ENCODE assay signal across 13 cellular contexts in the genomic region with DNA sequence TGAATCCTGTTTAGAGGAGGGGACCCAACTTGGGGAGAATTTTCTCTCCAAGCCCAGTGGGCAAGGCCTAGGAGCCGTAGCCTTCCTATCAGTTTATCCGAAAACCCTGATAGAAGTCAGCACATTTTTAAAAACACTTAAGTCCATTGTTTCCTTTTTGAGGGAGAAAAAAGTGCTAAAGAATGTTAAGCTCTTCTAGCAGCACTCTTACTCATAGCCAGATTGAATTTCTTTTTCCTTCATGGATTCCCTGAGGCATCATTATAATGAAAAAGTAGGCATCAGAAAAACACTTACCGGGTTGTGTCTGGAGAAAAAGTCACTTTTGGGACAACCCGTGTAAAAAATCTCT.
DNase-seq lines count a peak whose midpoint lies in the region; ATAC-seq and TF ChIP-seq lines count a peak whose summit lies in the region.
"Had no signal": no experiment of that assay in that cellular context is flagged by ENCODE, and none has a peak within 500 bp of the region (broad histone marks: within the 10 kb centered on the region; RNA-seq: fewer than 3 reads in every experiment).

No MANE protein-coding gene starts in this region.

- TF ChIP-seq CTCF in BJ (IDR thresholded peaks at IDR 0.05; ENCODE audit: insufficient read depth, low read depth, low read length) (no peak), SK-N-SH (IDR thresholded peaks at IDR 0.05) (no peak)

- peak overlapping the region; percentile 58; the same call in 1 of the 2 replicates for H2AFZ ChIP-seq in SK-N-SH (ENCODE audit: low read depth)
- no peak overlapping the region for H2AFZ ChIP-seq in trophoblast cell (ENCODE audit: insufficient read depth, low read length, poor library complexity)

- peak overlapping the region; percentile 36 for H2BK120ac ChIP-seq in trophoblast cell (ENCODE audit: insufficient read depth, low read length, poor library complexity)

- H2BK5ac ChIP-seq in trophoblast cell (ENCODE audit: low read depth, low read length, poor library complexity): peak overlapping the region; percentile 14

- H3K9me3 ChIP-seq in SK-N-SH (no peaks in the 10 kb centered on the region), trophoblast cell (ENCODE audit: insufficient read depth, low read depth, low read length) (no peaks in the 10 kb centered on the region), MG63 (no peaks in the 10 kb centered on the region; the same call in 1 of the 2 replicates)
- H3K9me3 ChIP-seq: testis had no signal

- H2AK5ac ChIP-seq in trophoblast cell (ENCODE audit: low read length): no peak overlapping the region

- no peak overlapping the region for H3K4me3 ChIP-seq in BJ (ENCODE audit: low read depth, low read length)
- H3K4me3 ChIP-seq in SK-N-SH (ENCODE audit: low read depth in 2 of 2, low read length in 1 of 2): no peak overlapping the region
- H3K4me3 ChIP-seq in trophoblast cell (ENCODE audit: low read depth, low read length): no peak overlapping the region
- no peak overlapping the region for H3K4me3 ChIP-seq in MG63
- H3K4me3 ChIP-seq: testis had no signal

- no peak overlapping the region for H3K4ac ChIP-seq in trophoblast cell (ENCODE audit: low read depth, low read length)

- H3K4me2 ChIP-seq in SK-N-SH (peak overlapping the region; percentile 27), trophoblast cell (ENCODE audit: low read length) (no peak overlapping the region)

- H3K18ac ChIP-seq in trophoblast cell (ENCODE audit: low read length): no peak overlapping the region

- no peaks in the 10 kb centered on the region for H4K20me1 ChIP-seq in SK-N-SH (ENCODE audit: insufficient read depth)

- H3K79me2 ChIP-seq in SK-N-SH (ENCODE audit: insufficient read depth) (no peaks in the 10 kb centered on the region), trophoblast cell (ENCODE audit: control insufficient read depth, insufficient read depth, low read length, poor library complexity) (no peaks in the 10 kb centered on the region)

- peak overlapping the region; percentile 39 for H4K91ac ChIP-seq in trophoblast cell (ENCODE audit: low read depth, low read length)

- H3K4me1 ChIP-seq in SK-N-SH (ENCODE audit: control insufficient read depth in 1 of 2, insufficient read depth in 2 of 2, low read depth in 1 of 2, low read length in 1 of 2): peaks cover 2 to 40% of the 10 kb centered on the region in 2 experiments; a peak in 3 of 4 replicates
- H3K4me1 ChIP-seq in trophoblast cell (ENCODE audit: control insufficient read depth in 1 of 2, insufficient read depth in 2 of 2, low read length in 2 of 2): peaks cover 3% of the 10 kb centered on the region in 2 experiments

- POLR2A ChIA-PET in BJ (lab: Charles Lee): no interaction called here
- POLR2A ChIA-PET in SK-N-SH (lab: Yijun Ruan, JAX): no interaction called here

- H3F3A ChIP-seq in SK-N-SH (replicated peaks; ENCODE audit: insufficient read depth): peaks cover 59% of the 10 kb centered on the region

- H3K27me3 ChIP-seq in BJ (ENCODE audit: control insufficient read depth, insufficient read depth, low read length): no peaks in the 10 kb centered on the region
- no peaks in the 10 kb centered on the region for H3K27me3 ChIP-seq in SK-N-SH (ENCODE audit: insufficient read depth)
- no peaks in the 10 kb centered on the region for H3K27me3 ChIP-seq in trophoblast cell (ENCODE audit: insufficient read depth, low read length)
- H3K27me3 ChIP-seq in MG63: no peaks in the 10 kb centered on the region
- H3K27me3 ChIP-seq: testis had no signal

- H3K27ac ChIP-seq in SK-N-SH (ENCODE audit: low read depth in 2 of 2, low read length in 1 of 2) (peak overlapping the region; percentile 41 to 92; a peak in 3 of 4 replicates), trophoblast cell (ENCODE audit: low read depth, low read length) (peak overlapping the region; percentile 68)

- peak overlapping the region; percentile 51 for H2BK12ac ChIP-seq in trophoblast cell (ENCODE audit: low read length)

- H3K36me3 ChIP-seq in BJ (ENCODE audit: control insufficient read depth, insufficient read depth, low read length): no peaks in the 10 kb centered on the region
- no peaks in the 10 kb centered on the region for H3K36me3 ChIP-seq in SK-N-SH (replicated peaks in 1 of 2; ENCODE audit: control insufficient read depth in 1 of 2, insufficient read depth in 2 of 2, low read length in 1 of 2)
- H3K36me3 ChIP-seq in trophoblast cell (ENCODE audit: control insufficient read depth in 1 of 2, insufficient read depth in 2 of 2, low read length in 2 of 2): no peaks in the 10 kb centered on the region
- H3K36me3 ChIP-seq in MG63: no peaks in the 10 kb centered on the region

- no peak for TF ChIP-seq EP300 in SK-N-SH (IDR thresholded peaks at IDR 0.05; ENCODE audit: borderline replicate concordance in 1 of 2, low read depth in 1 of 2, low read length in 1 of 2)

- no peak for ATAC-seq in GM21825 (IDR thresholded peaks at IDR 0.05; ENCODE audit: unreplicated experiment)

- peak overlapping the region; percentile 28; the same call in 1 of the 2 replicates for H3K9ac ChIP-seq in SK-N-SH
- no peak overlapping the region for H3K9ac ChIP-seq in trophoblast cell (ENCODE audit: low read length)

- no peak overlapping the region for H3K23ac ChIP-seq in trophoblast cell (ENCODE audit: low read length)

- peaks cover 8% of the 10 kb centered on the region for H3K79me1 ChIP-seq in trophoblast cell (ENCODE audit: low read length)

- DNase-seq in BJ (ENCODE audit: low read depth) (peak; percentile 31), SK-N-SH (no peak), fibroblast of peridontal ligament (ENCODE audit: extremely low read depth) (peak; percentile 93), trophoblast cell (no peak), MG63 (no peak), C1 segment of cervical spinal cord (lab: John Stamatoyannopoulos, UW) (no peak), NCI-H1417 treated with DMSO at 0.1 percent for 48 hours (lab: John Stamatoyannopoulos, UW) (no peak)
- DNase-seq: activated naive CD8-positive, alpha-beta T cell treated with anti-CD3 and anti-CD28 coated beads, Interleukin-2, amount 10 ng/mL, durations not matched to agents 7 days and 5 days; Calu3; erythroblast; T-helper 9 cell had no signal

- H3K9me2 ChIP-seq in SK-N-SH: no peaks in the 10 kb centered on the region

- CTCF ChIA-PET in BJ (lab: Yijun Ruan, JAX) (no interaction called here), SK-N-SH (lab: Yijun Ruan, JAX) (interaction anchor here (0.6 kb wide), 1 partner anchor 184 kb away, joined by 3 read pairs; no protein-coding TSS in a partner anchor)

- 47% methylated on average over 4 of the region's 4 CpGs for WGBS in SK-N-SH (ENCODE audit: low lambda C conversion rate)
- WGBS in trophoblast cell (ENCODE audit: extremely low coverage, insufficient coverage, insufficient read length): no CpG with 5 or more reads among the region's 4 CpGs

- H4K12ac ChIP-seq in trophoblast cell (ENCODE audit: low read depth, low read length): no peak overlapping the region

- H3K14ac ChIP-seq in trophoblast cell (ENCODE audit: low read length): peak overlapping the region; percentile 13

- no peak overlapping the region for H4K8ac ChIP-seq in trophoblast cell (ENCODE audit: low read depth, low read length)

- TF ChIP-seq RAD21 in SK-N-SH (IDR thresholded peaks at IDR 0.05; ENCODE audit: low read length): no peak

TF ChIP-seq in SK-N-SH, 30 proteins besides CTCF, POLR2A, EP300 and RAD21 (continues in another document):
- 0 out of 2 replicates have a peak, but pooled peaks have one; percentile 22 for TF ChIP-seq JUND (IDR thresholded peaks at IDR 0.05)
- no peak for TF ChIP-seq NRF1 (IDR thresholded peaks at IDR 0.05; ENCODE audit: low read depth, low read length)
- no peak for TF ChIP-seq RFX5 (IDR thresholded peaks at IDR 0.05; ENCODE audit: low read length)
- TF ChIP-seq, protein P1, sequence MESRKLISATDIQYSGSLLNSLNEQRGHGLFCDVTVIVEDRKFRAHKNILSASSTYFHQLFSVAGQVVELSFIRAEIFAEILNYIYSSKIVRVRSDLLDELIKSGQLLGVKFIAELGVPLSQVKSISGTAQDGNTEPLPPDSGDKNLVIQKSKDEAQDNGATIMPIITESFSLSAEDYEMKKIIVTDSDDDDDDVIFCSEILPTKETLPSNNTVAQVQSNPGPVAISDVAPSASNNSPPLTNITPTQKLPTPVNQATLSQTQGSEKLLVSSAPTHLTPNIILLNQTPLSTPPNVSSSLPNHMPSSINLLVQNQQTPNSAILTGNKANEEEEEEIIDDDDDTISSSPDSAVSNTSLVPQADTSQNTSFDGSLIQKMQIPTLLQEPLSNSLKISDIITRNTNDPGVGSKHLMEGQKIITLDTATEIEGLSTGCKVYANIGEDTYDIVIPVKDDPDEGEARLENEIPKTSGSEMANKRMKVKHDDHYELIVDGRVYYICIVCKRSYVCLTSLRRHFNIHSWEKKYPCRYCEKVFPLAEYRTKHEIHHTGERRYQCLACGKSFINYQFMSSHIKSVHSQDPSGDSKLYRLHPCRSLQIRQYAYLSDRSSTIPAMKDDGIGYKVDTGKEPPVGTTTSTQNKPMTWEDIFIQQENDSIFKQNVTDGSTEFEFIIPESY (IDR thresholded peaks at IDR 0.05; ENCODE audit: borderline replicate concordance, low read depth): no peak
- TF ChIP-seq RCOR1 (IDR thresholded peaks at IDR 0.05; ENCODE audit: low read length): no peak
- TF ChIP-seq TCF12 (IDR thresholded peaks at IDR 0.05): peak; percentile 24
- TF ChIP-seq PBX3 (IDR thresholded peaks at IDR 0.05): no peak
- no peak for TF ChIP-seq GATA2 (CRISPR knock-in tag; IDR thresholded peaks at IDR 0.05)
- TF ChIP-seq MAX (IDR thresholded peaks at IDR 0.05; ENCODE audit: low read depth): no peak
- no peak for TF ChIP-seq POLR2AphosphoS5 (IDR thresholded peaks at IDR 0.05; ENCODE audit: low read depth, low read length)
- TF ChIP-seq EZH2phosphoT487 (IDR thresholded peaks at IDR 0.05; ENCODE audit: borderline replicate concordance, low read depth): no peak
- no peak; the same call in 1 of the 2 replicates for TF ChIP-seq SMC3 (IDR thresholded peaks at IDR 0.05; ENCODE audit: low read depth, low read length)
- no peak for TF ChIP-seq RXRA (IDR thresholded peaks at IDR 0.05; ENCODE audit: borderline replicate concordance, low read depth)

Comparison
In these comparisons a context has a peak if more than half of its experiments do, and no peak if none do; other contexts are left out.
1. DNase-seq: peak in BJ (single experiment) and fibroblast of peridontal ligament (single experiment); none in SK-N-SH (single experiment), trophoblast cell (0 of 2), MG63 (single experiment), C1 segment of cervical spinal cord (0 of 14) and NCI-H1417 treated with DMSO at 0.1 percent for 48 hours (single experiment).